ENCODE assay signal across 1 cellular context in genomic region chr2:74291217-74291551, GRCh38.
TF ChIP-seq lines count a peak whose summit lies in the region.

No MANE protein-coding gene starts in this region.

TF ChIP-seq in GM12878, 131 proteins besides CTCF, POLR2A, EP300 and RAD21 (continued from another document):
- TF ChIP-seq PBX3 (IDR thresholded peaks at IDR 0.05; ENCODE audit: insufficient replicate concordance, low read depth, low read length) = no peak
- no peak for TF ChIP-seq USF2 (IDR thresholded peaks at IDR 0.05; ENCODE audit: borderline replicate concordance, low read depth, low read length)
- no peak for TF ChIP-seq TCF12 (IDR thresholded peaks at IDR 0.05; ENCODE audit: low read depth, low read length)
TF ChIP-seq in GM12878: peak in this region for 0.
